ENCODE assay signal across 2 cellular contexts in genomic region chr2:65144571-65144970, GRCh38.
A peak's percentile ranks its signal among the peaks of the same experiment; 100 is the strongest.
TF ChIP-seq lines count a peak whose summit lies in the region.

No MANE protein-coding gene starts in this region.

TF ChIP-seq in HepG2, 621 proteins besides CTCF, POLR2A, EP300 and RAD21:
- TF ChIP-seq RFXAP (CRISPR knock-in tag; IDR thresholded peaks at IDR 0.05; ENCODE audit: borderline replicate concordance) (no peak), ZMYM3 (CRISPR knock-in tag; IDR thresholded peaks at IDR 0.05) (peak; percentile 50; the same call in 1 of the 2 replicates), THYN1 (CRISPR knock-in tag; IDR thresholded peaks at IDR 0.05; ENCODE audit: borderline replicate concordance, low read depth) (no peak), ZNF282 (IDR thresholded peaks at IDR 0.05; ENCODE audit: partially characterized antibody) (no peak), CREBL2 (CRISPR knock-in tag; IDR thresholded peaks at IDR 0.05; ENCODE audit: borderline replicate concordance) (no peak), ZNF746 (CRISPR knock-in tag; IDR thresholded peaks at IDR 0.05) (no peak), ZNF337 (CRISPR knock-in tag; IDR thresholded peaks at IDR 0.05; ENCODE audit: borderline replicate concordance, low read depth) (no peak), ZNF792 (CRISPR knock-in tag; IDR thresholded peaks at IDR 0.05) (no peak), ASH2L (IDR thresholded peaks at IDR 0.05; ENCODE audit: insufficient read length, low read depth, low read length) (no peak)

TF ChIP-seq in K562, 482 proteins besides CTCF, POLR2A, EP300 and RAD21:
- TF ChIP-seq ZNF174 (CRISPR knock-in tag; IDR thresholded peaks at IDR 0.05) = no peak
- 0 out of 2 replicates have a peak, but pooled peaks have one; percentile 30 for TF ChIP-seq SMARCA5 (IDR thresholded peaks at IDR 0.05)
- no peak for TF ChIP-seq ZFPM2 (CRISPR knock-in tag; IDR thresholded peaks at IDR 0.05)
- TF ChIP-seq RBM25 (IDR thresholded peaks at IDR 0.05; ENCODE audit: low read depth, low read length, severe bottlenecking) = peak; percentile 63
- TF ChIP-seq BCOR (IDR thresholded peaks at IDR 0.05) = peak; percentile 83
- TF ChIP-seq HDAC2 (IDR thresholded peaks at IDR 0.05) = 0 out of 2 replicates have a peak, but pooled peaks have one; percentile 22
- TF ChIP-seq RB1 (IDR thresholded peaks at IDR 0.05; ENCODE audit: low read depth) = 0 out of 2 replicates have a peak, but pooled peaks have one; percentile 8
